Comparison of ENCODE assay signal across 10 cellular contexts in genomic region chr6:37173573-37174195, GRCh38. TPM values are rescaled to one million over a fixed set of nuclear protein-coding genes. Genes with fewer than 3 reads are reported as not detected.
DNase-seq lines count a peak whose midpoint lies in the region; ATAC-seq and TF ChIP-seq lines count a peak whose summit lies in the region.
"Had no signal": no experiment of that assay in that cellular context is flagged by ENCODE, and none has a peak within 500 bp of the region (broad histone marks: within the 10 kb centered on the region; RNA-seq: fewer than 3 reads in every experiment).

No MANE protein-coding gene starts in this region.

- 71% methylated on average over 8 of the region's 8 CpGs for WGBS in esophagus, 2 donors

- H2AFZ ChIP-seq in Loucy (ENCODE audit: low read length) = no peak overlapping the region

- TF ChIP-seq CTCF in Loucy (conservative IDR thresholded peaks at IDR 0.05; ENCODE audit: low read length) = no peak

- peak; percentile 84 for DNase-seq in activated CD8-positive, alpha-beta memory T cell treated with anti-CD3 and anti-CD28 coated beads for 24 hours
- peak; percentile 65 for DNase-seq in stimulated activated CD8-positive, alpha-beta memory T cell treated with anti-CD3 and anti-CD28 coated beads, Interleukin-4, amount 100 ng/mL, for 48 hours
- DNase-seq in SIG-M5 treated with dmso at 0.1 percent for 504 hours (lab: John Stamatoyannopoulos, UW; ENCODE audit: unreplicated experiment) (no peak), NCI-H146 treated with DMSO at 0.1 percent for 48 hours (lab: John Stamatoyannopoulos, UW; ENCODE audit: unreplicated experiment) (no peak)
- DNase-seq: NCI-H2171 had no signal

- peaks cover 3% of the 10 kb centered on the region; the same call in 1 of the 2 replicates for H3F3A ChIP-seq in Loucy (ENCODE audit: low read depth)

- ATAC-seq in GM18505 (IDR thresholded peaks at IDR 0.05; ENCODE audit: unreplicated experiment) = no peak
- no peak for ATAC-seq in GM21447 (IDR thresholded peaks at IDR 0.05; ENCODE audit: unreplicated experiment)

- H3K4me2 ChIP-seq in Loucy (ENCODE audit: low read depth, low read length, poor library complexity, severe bottlenecking) = peak overlapping the region; percentile 85

- TF ChIP-seq POLR2A in GM18505 (IDR thresholded peaks at IDR 0.05; ENCODE audit: borderline replicate concordance, extremely low read depth, insufficient read depth, insufficient read length) = no peak

- H3K9me2 ChIP-seq in Loucy (replicated peaks; ENCODE audit: low read depth, low read length) = no peaks in the 10 kb centered on the region

- peak overlapping the region; percentile 8 to 76 for H3K27ac ChIP-seq in esophagus (ENCODE audit: low read depth in 2 of 2, low read length in 1 of 2)

- no peaks in the 10 kb centered on the region for H3K9me3 ChIP-seq in Loucy (ENCODE audit: insufficient read depth, low read depth, low read length)
- H3K9me3 ChIP-seq in esophagus (ENCODE audit: control insufficient read depth in 2 of 2, insufficient read depth in 1 of 2, low read depth in 1 of 2, low read length in 1 of 2) = no peaks in the 10 kb centered on the region
- H3K9me3 ChIP-seq: adrenal gland had no signal

- H3K9ac ChIP-seq in Loucy (ENCODE audit: low read depth, low read length, poor library complexity, severe bottlenecking) = no peak overlapping the region

- peaks cover 46% of the 10 kb centered on the region for H3K79me2 ChIP-seq in Loucy (ENCODE audit: insufficient read depth, low read length)

- peak overlapping the region; percentile 82 for H3K4me3 ChIP-seq in Loucy (ENCODE audit: low read length, poor library complexity, severe bottlenecking)
- peak overlapping the region; percentile 13 to 93 for H3K4me3 ChIP-seq in esophagus (ENCODE audit: low read depth in 1 of 2, low read length in 2 of 2)

- H3K4me1 ChIP-seq in Loucy (ENCODE audit: insufficient read depth, low read length, poor library complexity, severe bottlenecking) (peaks cover 22% of the 10 kb centered on the region), esophagus (ENCODE audit: control insufficient read depth in 2 of 2, insufficient read depth in 2 of 2, low read length in 1 of 2) (no peaks in the 10 kb centered on the region)

- H3K27me3 ChIP-seq in Loucy (ENCODE audit: insufficient read depth, low read length, poor library complexity, severe bottlenecking) = no peaks in the 10 kb centered on the region
- H3K27me3 ChIP-seq in esophagus (ENCODE audit: control insufficient read depth in 1 of 2, insufficient read depth in 2 of 2, low read length in 2 of 2) = no peaks in the 10 kb centered on the region
- H3K27me3 ChIP-seq: adrenal gland had no signal

- H3K36me3 ChIP-seq in Loucy (ENCODE audit: insufficient read depth, low read length) (peaks cover 28% of the 10 kb centered on the region; the same call in 1 of the 2 replicates), esophagus (ENCODE audit: control insufficient read depth in 2 of 2, insufficient read depth in 2 of 2, low read length in 1 of 2) (peaks cover 20 to 21% of the 10 kb centered on the region in 2 donors)

- peaks cover 27% of the 10 kb centered on the region for H4K20me1 ChIP-seq in Loucy (ENCODE audit: insufficient read depth, low read length, poor library complexity, severe bottlenecking)

RNA-seq across cellular contexts. Expression of gene PIM1, which starts 3.7 kb away (rescaled TPM):
- 100 to 1,000 TPM; 174 to 178 TPM for polyA plus RNA-seq in esophagus

Comparison
In these comparisons a context has a peak if more than half of its experiments do, and no peak if none do; other contexts are left out.
1. DNase-seq: peak in activated CD8-positive, alpha-beta memory T cell treated with anti-CD3 and anti-CD28 coated beads for 24 hours (single experiment) and stimulated activated CD8-positive, alpha-beta memory T cell treated with anti-CD3 and anti-CD28 coated beads, Interleukin-4, amount 100 ng/mL, for 48 hours (single experiment); none in SIG-M5 treated with dmso at 0.1 percent for 504 hours (single experiment) and NCI-H146 treated with DMSO at 0.1 percent for 48 hours (single experiment).